Comparison of ENCODE assay signal across 16 cellular contexts in genomic region chr5:150401376-150402201, GRCh38. TPM values are rescaled to one million over a fixed set of nuclear protein-coding genes. Genes with fewer than 3 reads are reported as not detected.
A peak's percentile ranks its signal among the peaks of the same experiment; 100 is the strongest.
DNase-seq lines count a peak whose midpoint lies in the region; ATAC-seq and TF ChIP-seq lines count a peak whose summit lies in the region.
"Had no signal": no experiment of that assay in that cellular context is flagged by ENCODE, and none has a peak within 500 bp of the region (broad histone marks: within the 10 kb centered on the region; RNA-seq: fewer than 3 reads in every experiment).

No MANE protein-coding gene starts in this region.

- no peaks in the 10 kb centered on the region for H3K9me3 Mint-ChIP-seq in activated naive CD4-positive, alpha-beta T cell treated with anti-CD3 and anti-CD28 coated beads, Interleukin-2, amount 10 ng/mL, durations not matched to agents 7 days and 5 days
- H3K9me3 Mint-ChIP-seq in dendritic cell treated with granulocyte-macrophage colony-stimulating factor and Interleukin-4, amounts not matched to agents 40 ng/mL and 50 ng/mL, for 4 days, result no peaks in the 10 kb centered on the region
- no peaks in the 10 kb centered on the region for H3K9me3 Mint-ChIP-seq in stimulated activated memory B cell treated with anti-CD40 and anti-IgM and Interleukin-4, amounts not matched to agents 10 μg/mL and 1 μg/mL and 100 μg/mL, for 72 hours

- CTCF ChIA-PET in activated naive CD4-positive, alpha-beta T cell treated with anti-CD3 and anti-CD28 coated beads, Interleukin-2, amount 10 ng/mL, durations not matched to agents 7 days and 5 days (lab: Charles Lee), result interaction anchor here (1.6 to 5.7 kb wide), 2 partner anchors 10 kb away, joined by 4 to 31 read pairs; partner anchors contain the start of gene CD74

- no peaks in the 10 kb centered on the region for H3K4me1 ChIP-seq in testis

- peak overlapping the region; percentile 50 for H3K27ac Mint-ChIP-seq in activated naive CD4-positive, alpha-beta T cell treated with anti-CD3 and anti-CD28 coated beads, Interleukin-2, amount 10 ng/mL, durations not matched to agents 7 days and 5 days
- H3K27ac Mint-ChIP-seq in dendritic cell treated with granulocyte-macrophage colony-stimulating factor and Interleukin-4, amounts not matched to agents 40 ng/mL and 50 ng/mL, for 4 days, result peak overlapping the region; percentile 99
- H3K27ac Mint-ChIP-seq in stimulated activated memory B cell treated with anti-CD40 and anti-IgM and Interleukin-4, amounts not matched to agents 10 μg/mL and 1 μg/mL and 100 μg/mL, for 72 hours, result peak overlapping the region; percentile 82

- H3K9me3 ChIP-seq in testis, result no peaks in the 10 kb centered on the region

- H3K4me3 Mint-ChIP-seq in activated naive CD4-positive, alpha-beta T cell treated with anti-CD3 and anti-CD28 coated beads, Interleukin-2, amount 10 ng/mL, durations not matched to agents 7 days and 5 days, result no peak overlapping the region
- H3K4me3 Mint-ChIP-seq in dendritic cell treated with granulocyte-macrophage colony-stimulating factor and Interleukin-4, amounts not matched to agents 40 ng/mL and 50 ng/mL, for 4 days, result no peak overlapping the region
- peak overlapping the region; percentile 21 for H3K4me3 Mint-ChIP-seq in stimulated activated memory B cell treated with anti-CD40 and anti-IgM and Interleukin-4, amounts not matched to agents 10 μg/mL and 1 μg/mL and 100 μg/mL, for 72 hours

- no peaks in the 10 kb centered on the region for H3K27me3 ChIP-seq in testis

- intact Hi-C loops in dendritic cell treated with granulocyte-macrophage colony-stimulating factor and Interleukin-4, amounts not matched to agents 40 ng/mL and 50 ng/mL, for 4 days (cut with micrococcal nuclease), result no loop called here
- intact Hi-C loops in testis (cut with DNase I; ENCODE audit: low total_unique reads), result no loop called here

- no peaks in the 10 kb centered on the region for H3K36me3 ChIP-seq in testis (ENCODE audit: low read depth, missing control alignments)

- no peak for TF ChIP-seq CTCF in testis (IDR thresholded peaks at IDR 0.05)

- H3K27me3 Mint-ChIP-seq in activated naive CD4-positive, alpha-beta T cell treated with anti-CD3 and anti-CD28 coated beads, Interleukin-2, amount 10 ng/mL, durations not matched to agents 7 days and 5 days, result no peaks in the 10 kb centered on the region
- H3K27me3 Mint-ChIP-seq in dendritic cell treated with granulocyte-macrophage colony-stimulating factor and Interleukin-4, amounts not matched to agents 40 ng/mL and 50 ng/mL, for 4 days, result no peaks in the 10 kb centered on the region
- H3K27me3 Mint-ChIP-seq in stimulated activated memory B cell treated with anti-CD40 and anti-IgM and Interleukin-4, amounts not matched to agents 10 μg/mL and 1 μg/mL and 100 μg/mL, for 72 hours, result no peaks in the 10 kb centered on the region

- DNase-seq in activated naive CD4-positive, alpha-beta T cell treated with anti-CD3 and anti-CD28 coated beads, Interleukin-2, amount 10 ng/mL, durations not matched to agents 7 days and 5 days, result no peak
- no peak for DNase-seq in activated naive CD4-positive, alpha-beta T cell (lab: John Stamatoyannopoulos, UW)
- no peak for DNase-seq in superior temporal gyrus (ENCODE audit: extremely low spot score)
- no peak for DNase-seq in testis
- DNase-seq: activated CD4-positive, CD25-positive, alpha-beta regulatory T cell treated with anti-CD3 and anti-CD28 coated beads, Interleukin-2, amount 50 U/mL, for 72 hours; cortex of kidney; DMS153; GOT3; mesenchymal stem cell; MV-4-11; NK-92 treated with Interleukin-12 subunit alpha and Interleukin-12 subunit beta, amount 100 ng/mL, for 24 hours; stimulated activated CD4-positive, alpha-beta T cell treated with anti-CD3 and anti-CD28 coated beads, Interleukin-15, amount 100 ng/mL, for 24 hours had no signal

- TF ChIP-seq POLR2A in testis (IDR thresholded peaks at IDR 0.05), result no peak

- WGBS in testis, 2 donors, result 85 to 90% methylated on average over 9 to 10 of the region's 10 CpGs

- no peak for ATAC-seq in stimulated activated memory B cell treated with anti-CD40 and anti-IgM and Interleukin-4, amounts not matched to agents 10 μg/mL and 1 μg/mL and 100 μg/mL, for 72 hours
- no peak for ATAC-seq in HG03521 (IDR thresholded peaks at IDR 0.05; ENCODE audit: unreplicated experiment)

- H3K36me3 Mint-ChIP-seq in activated naive CD4-positive, alpha-beta T cell treated with anti-CD3 and anti-CD28 coated beads, Interleukin-2, amount 10 ng/mL, durations not matched to agents 7 days and 5 days, result peaks cover 51% of the 10 kb centered on the region
- peaks cover 97% of the 10 kb centered on the region for H3K36me3 Mint-ChIP-seq in dendritic cell treated with granulocyte-macrophage colony-stimulating factor and Interleukin-4, amounts not matched to agents 40 ng/mL and 50 ng/mL, for 4 days (ENCODE audit: low read depth)
- H3K36me3 Mint-ChIP-seq in stimulated activated memory B cell treated with anti-CD40 and anti-IgM and Interleukin-4, amounts not matched to agents 10 μg/mL and 1 μg/mL and 100 μg/mL, for 72 hours, result peaks cover 58% of the 10 kb centered on the region

- H3K27ac ChIP-seq in testis, result no peak overlapping the region

- no peak overlapping the region for H3K4me3 ChIP-seq in testis

- peaks cover 2% of the 10 kb centered on the region for H3K4me1 Mint-ChIP-seq in activated naive CD4-positive, alpha-beta T cell treated with anti-CD3 and anti-CD28 coated beads, Interleukin-2, amount 10 ng/mL, durations not matched to agents 7 days and 5 days
- peaks cover 59% of the 10 kb centered on the region for H3K4me1 Mint-ChIP-seq in dendritic cell treated with granulocyte-macrophage colony-stimulating factor and Interleukin-4, amounts not matched to agents 40 ng/mL and 50 ng/mL, for 4 days (ENCODE audit: low read depth)
- H3K4me1 Mint-ChIP-seq in stimulated activated memory B cell treated with anti-CD40 and anti-IgM and Interleukin-4, amounts not matched to agents 10 μg/mL and 1 μg/mL and 100 μg/mL, for 72 hours, result peaks cover 70% of the 10 kb centered on the region

TF ChIP-seq in PFSK-1, 5 proteins besides CTCF, POLR2A, EP300 and RAD21:
- TF ChIP-seq SIN3A (IDR thresholded peaks at IDR 0.05; ENCODE audit: borderline replicate concordance, insufficient read depth, low read length) (no peak), POLR2AphosphoS5 (IDR thresholded peaks at IDR 0.05; ENCODE audit: low read depth, low read length) (0 out of 2 replicates have a peak, but pooled peaks have one; percentile 26)

RNA-seq across cellular contexts. Expression of gene CD74, which starts 11.1 kb away (rescaled TPM):
- 0.34 TPM for polyA plus RNA-seq in PFSK-1 (2012; ENCODE audit: insufficient read length, low read depth)
- total RNA-seq in testis, result 100 to 1,000 TPM; 137 to 223 TPM
- 1,318 TPM for polyA plus RNA-seq in testis (ENCODE audit: insufficient read depth, low read depth, low replicate concordance)

RNA-seq across cellular contexts. Expression of gene TCOF1, which starts 44.1 kb away (rescaled TPM):
- 75.2 TPM for polyA plus RNA-seq in PFSK-1 (2012; ENCODE audit: insufficient read length, low read depth)
- 10 to 100 TPM; 46.6 to 52.8 TPM for total RNA-seq in testis
- 22.9 TPM for polyA plus RNA-seq in testis (ENCODE audit: insufficient read depth, low read depth, low replicate concordance)

RNA-seq across cellular contexts. Expression of gene RPS14, which starts 48.0 kb away (rescaled TPM):
- polyA plus RNA-seq in PFSK-1 (2012; ENCODE audit: insufficient read length, low read depth), result 3,021 TPM
- 1,000 to 10,000 TPM in 1 of 2 donors, 100 to 1,000 TPM in 1; 781 to 1,273 TPM for total RNA-seq in testis
- 1,234 TPM for polyA plus RNA-seq in testis (ENCODE audit: insufficient read depth, low read depth, low replicate concordance)
